ENCODE assay signal across 8 cellular contexts in genomic region chr1:999797-1000356, GRCh38. TPM values are rescaled to one million over a fixed set of nuclear protein-coding genes. Genes with fewer than 3 reads are reported as not detected.
DNase-seq lines count a peak whose midpoint lies in the region; ATAC-seq and TF ChIP-seq lines count a peak whose summit lies in the region.

TSS of gene HES4 (minus strand) at chr1:1000097. CDS start at chr1:999973, 124 bp downstream.

- H3K4me1 ChIP-seq in breast epithelium (peaks cover 6 to 15% of the 10 kb centered on the region in 2 donors), iPS-18a (ENCODE audit: control insufficient read depth, low read depth, low read length) (peaks cover 2% of the 10 kb centered on the region)

- intact Hi-C loops in breast epithelium (cut with DNase I; ENCODE audit: low total_unique reads), result loop anchor here (1.0 to 5.0 kb wide), 4 partner anchors 62 to 1192 kb away; partner anchors contain the start of gene FAAP20

- H3K27me3 ChIP-seq in breast epithelium (peaks cover 0 to 8% of the 10 kb centered on the region in 2 donors), iPS-18a (ENCODE audit: control insufficient read depth, insufficient read depth, low read length) (peaks cover 100% of the 10 kb centered on the region)

- no peaks in the 10 kb centered on the region for H3K36me3 ChIP-seq in breast epithelium
- H3K36me3 ChIP-seq in iPS-18a (ENCODE audit: control insufficient read depth, low read depth, low read length), result no peaks in the 10 kb centered on the region

- H3K4me3 ChIP-seq in GM12865 (ENCODE audit: low read depth, low read length) (peak within 1 kb of the TSS; percentile 50), breast epithelium (peak within 1 kb of the TSS; percentile 48 to 89 (median 71)), iPS-18a (ENCODE audit: low read length) (peak within 1 kb of the TSS; percentile 44), retinal pigment epithelial cell (ENCODE audit: low read length) (peak within 1 kb of the TSS; percentile 60)

- DNase-seq in GM12865 (ENCODE audit: low read depth) (peak; percentile 54), LHCN-M2 (ENCODE audit: low read depth) (peak; percentile 73), T-helper 22 cell (ENCODE audit: low read depth) (peak; percentile 51), breast epithelium (ENCODE audit: low spot score in 2 of 2) (peak; percentile 81 to 83), retinal pigment epithelial cell (ENCODE audit: low read depth) (peak; percentile 79)

- H3K27ac ChIP-seq in breast epithelium, result peak within 1 kb of the TSS; percentile 96 to 98
- no peak within 1 kb of the TSS for H3K27ac ChIP-seq in iPS-18a (ENCODE audit: low read length)

- H3K9me3 ChIP-seq in breast epithelium (no peaks in the 10 kb centered on the region), iPS-18a (ENCODE audit: control insufficient read depth, low read depth, low read length) (no peaks in the 10 kb centered on the region)

- H3K9ac ChIP-seq in iPS-18a (ENCODE audit: low read length), result peak within 1 kb of the TSS; percentile 12

- no peak for TF ChIP-seq POLR2A in breast epithelium (IDR thresholded peaks at IDR 0.05)

- TF ChIP-seq CTCF in GM12865 (IDR thresholded peaks at IDR 0.05; ENCODE audit: insufficient read depth, low read depth, low read length, missing control alignments) (no peak), breast epithelium (IDR thresholded peaks at IDR 0.05) (no peak), retinal pigment epithelial cell (conservative IDR thresholded peaks at IDR 0.05; ENCODE audit: low read depth, low read length) (no peak)

- ATAC-seq in GM21390 (IDR thresholded peaks at IDR 0.05; ENCODE audit: unreplicated experiment) (no peak), GM21717 (IDR thresholded peaks at IDR 0.05; ENCODE audit: unreplicated experiment) (no peak)

RNA-seq across cellular contexts. Expression of gene HES4, which starts in this region (rescaled TPM):
- 2.4 and 2.9 TPM in 2 replicates for total RNA-seq in LHCN-M2 (2014; rRNA removed)
- polyA plus RNA-seq in LHCN-M2 (2012), result 2.7 TPM
- total RNA-seq in breast epithelium, result 10 to 100 TPM in 2 of 3 donors, 1 to 10 TPM in 1; 8.3 to 36.4 (median 34.2) TPM
